Comparison of ENCODE assay signal across 8 cellular contexts in genomic region chr21:35051287-35051818, GRCh38. TPM values are rescaled to one million over a fixed set of nuclear protein-coding genes. Genes with fewer than 3 reads are reported as not detected.
DNase-seq lines count a peak whose midpoint lies in the region; ATAC-seq and TF ChIP-seq lines count a peak whose summit lies in the region.

No MANE protein-coding gene starts in this region.

- H3K27ac Mint-ChIP-seq in HFFc6, result peak overlapping the region; percentile 79

- H3K9me3 Mint-ChIP-seq in HFFc6, result no peaks in the 10 kb centered on the region

- peak overlapping the region; percentile 9; the same call in 1 of the 2 replicates for H3K4me3 Mint-ChIP-seq in HFFc6

- POLR2A ChIA-PET in BJ (lab: Charles Lee), result interaction anchor here (0.6 kb wide), 1 partner anchor 164 kb away, joined by 5 read pairs; no protein-coding TSS in a partner anchor

- no peak for ATAC-seq in GM18519 (IDR thresholded peaks at IDR 0.05; ENCODE audit: low FRiP score, unreplicated experiment)

- H3K4me1 ChIP-seq in Peyer's patch, result peaks cover 0 to 26% (median 10%) of the 10 kb centered on the region in 4 donors

- peak overlapping the region in 3 of 4 donors; percentile 39 to 83 (median 53) for H3K27ac ChIP-seq in Peyer's patch

- H3K4me3 ChIP-seq in BJ (ENCODE audit: low read depth, low read length) (no peak overlapping the region), Peyer's patch (no peak overlapping the region)

- no peaks in the 10 kb centered on the region for H3K9me3 ChIP-seq in Peyer's patch

- H3K27me3 Mint-ChIP-seq in HFFc6 (ENCODE audit: insufficient read depth), result no peaks in the 10 kb centered on the region

- TF ChIP-seq CTCF in BJ (IDR thresholded peaks at IDR 0.05; ENCODE audit: insufficient read depth, low read depth, low read length) (peak; percentile 43), HFFc6 (IDR thresholded peaks at IDR 0.05) (peak; percentile 43; the same call in 1 of the 2 replicates), Peyer's patch (IDR thresholded peaks at IDR 0.05) (peak in 4 of 6 experiments; percentile 65 to 82 (median 76))

- no peak for TF ChIP-seq POLR2A in Peyer's patch (IDR thresholded peaks at IDR 0.05)

- DNase-seq in BJ (ENCODE audit: low read depth) (no peak), HFFc6 (no peak), Peyer's patch (peak; percentile 81 to 94 (median 82)), globus pallidus (ENCODE audit: low spot score) (peak; percentile 75), posterior vena cava (ENCODE audit: low spot score) (peak; percentile 95), ureter (ENCODE audit: low spot score) (peak; percentile 79)
- peak; percentile 79 for DNase-seq in activated effector memory CD4-positive, alpha-beta T cell treated with Interleukin-2 at 50 U/mL for 16 hours

- H3K4me1 Mint-ChIP-seq in HFFc6 (ENCODE audit: low read depth), result peaks cover 48% of the 10 kb centered on the region

- H3K36me3 ChIP-seq in BJ (ENCODE audit: control insufficient read depth, insufficient read depth, low read length) (no peaks in the 10 kb centered on the region), Peyer's patch (no peaks in the 10 kb centered on the region)

- CTCF ChIA-PET in BJ (lab: Yijun Ruan, JAX), result interaction anchor here (1.0 to 1.6 kb wide), 4 partner anchors 52 to 882 kb away, joined by 3 to 4 read pairs (median 3); no protein-coding TSS in a partner anchor

- H3K36me3 Mint-ChIP-seq in HFFc6 (ENCODE audit: low read depth), result peaks cover 4% of the 10 kb centered on the region

- H3K27me3 ChIP-seq in BJ (ENCODE audit: control insufficient read depth, insufficient read depth, low read length) (no peaks in the 10 kb centered on the region), Peyer's patch (no peaks in the 10 kb centered on the region)

- intact Hi-C loops in posterior vena cava (cut with DNase I), result no loop called here

RNA-seq across cellular contexts. Expression of gene RUNX1, which starts 2.3 kb away (rescaled TPM):
- 22.3 and 36.1 TPM in 2 replicates for polyA plus RNA-seq in BJ (2011; rRNA removed)
- 51.2 and 64.0 TPM in 2 replicates for polyA minus RNA-seq in BJ (2011; rRNA and poly(A)+ RNA removed)
- total RNA-seq in HFFc6 (2021; fragmentation: NEBNext Ultra II Directional; extraction: Animal tissue kit (Norgen Biotek cat#: 25700)), result 10 to 100 TPM; 57.4 to 78.9 (median 61.3) TPM
- 10 to 100 TPM; 15.1 to 80.9 (median 24.1) TPM for total RNA-seq in Peyer's patch
- 10 to 100 TPM; 39.6 to 59.3 TPM for total RNA-seq in posterior vena cava
- total RNA-seq in ureter, result 84.0 TPM

Comparison
In these comparisons a context has a peak if more than half of its experiments do, and no peak if none do; other contexts are left out.
1. DNase-seq: peak in Peyer's patch (3 of 3), activated effector memory CD4-positive, alpha-beta T cell treated with Interleukin-2 at 50 U/mL for 16 hours (single experiment), globus pallidus (single experiment), posterior vena cava (single experiment) and ureter (single experiment); none in BJ (single experiment) and HFFc6 (single experiment).
2. Peak in every context shown above with its lines, with median percentiles within 50 percentile points of each other: CTCF ChIP-seq.